In genomic region chr4:143393195-143393594, GRCh38 we compare ENCODE assay signal across 18 cellular contexts.
"Had no signal": no experiment of that assay in that cellular context is flagged by ENCODE, and none has a peak within 500 bp of the region (broad histone marks: within the 10 kb centered on the region; RNA-seq: fewer than 3 reads in every experiment).

No MANE protein-coding gene starts in this region.

- H3K27me3 ChIP-seq: foreskin keratinocyte, neural progenitor cell, ovary, sigmoid colon, stomach had no signal

- H3K9me3 ChIP-seq: ovary, sigmoid colon, stomach had no signal

- DNase-seq: activated CD4-positive, alpha-beta T cell treated with anti-CD3 and anti-CD28 coated beads for 48 hours; activated CD8-positive, alpha-beta T cell treated with anti-CD3 and anti-CD28 coated beads for 36 hours; activated gamma-delta T cell; activated T-cell treated with anti-CD3 and anti-CD28 coated beads, Interleukin-2, amount 50 U/mL, for 48 hours; caudate nucleus; cortex of kidney; effector CD8-positive, alpha-beta T cell; foreskin keratinocyte; head of caudate nucleus; naive B cell; ovary; sigmoid colon; stimulated activated CD4-positive, alpha-beta T cell treated with anti-CD3 and anti-CD28 coated beads, Interleukin-1b, Interleukin-23, amount 100 ng/mL, for 48 hours; stomach; T-helper 2 cell had no signal

- ATAC-seq: activated CD8-positive, alpha-beta T cell treated with anti-CD3 and anti-CD28 coated beads for 36 hours; activated naive CD4-positive, alpha-beta T cell treated with anti-CD3 and anti-CD28 coated beads, Interleukin-2, amount 50 U/mL, for 72 hours; foreskin keratinocyte; WTC11 had no signal

- H3K9ac ChIP-seq: neural progenitor cell had no signal

- H3K4me3 ChIP-seq: neural progenitor cell, ovary, sigmoid colon, stomach had no signal

- H3K4me2 ChIP-seq: neural progenitor cell had no signal

- H2AFZ ChIP-seq: neural progenitor cell had no signal

- H3K36me3 ChIP-seq: neural progenitor cell, ovary, sigmoid colon, stomach had no signal

- H3K27ac ChIP-seq: foreskin keratinocyte, neural progenitor cell, ovary had no signal
